ENCODE assay signal across 1 cellular context in genomic region chr14:61296707-61297502, GRCh38.
TF ChIP-seq lines count a peak whose summit lies in the region.

No MANE protein-coding gene starts in this region.

TF ChIP-seq in GM12878, 131 proteins besides CTCF, POLR2A, EP300 and RAD21:
- TF ChIP-seq E2F8 (IDR thresholded peaks at IDR 0.05; ENCODE audit: low read depth, partially characterized antibody) (no peak), SMC3 (IDR thresholded peaks at IDR 0.05; ENCODE audit: borderline replicate concordance, low read length) (peak; percentile 69; the same call in 1 of the 2 replicates), RB1 (IDR thresholded peaks at IDR 0.05; ENCODE audit: borderline replicate concordance) (no peak), CEBPZ (IDR thresholded peaks at IDR 0.05; ENCODE audit: low read depth, low read length) (no peak), NR2F1 (conservative IDR thresholded peaks at IDR 0.05) (no peak), CHD1 (IDR thresholded peaks at IDR 0.05; ENCODE audit: low read depth, low read length) (no peak), BCL11A (IDR thresholded peaks at IDR 0.05; ENCODE audit: low read depth, low read length) (no peak), BMI1 (IDR thresholded peaks at IDR 0.05; ENCODE audit: borderline replicate concordance) (no peak), GABPA (IDR thresholded peaks at IDR 0.05; ENCODE audit: low read depth) (no peak), ATF7 (IDR thresholded peaks at IDR 0.05; ENCODE audit: low read depth) (0 out of 2 replicates have a peak, but pooled peaks have one; percentile 18), ZNF24 (IDR thresholded peaks at IDR 0.05) (0 out of 2 replicates have a peak, but pooled peaks have one; percentile 10), CBFB (IDR thresholded peaks at IDR 0.05; ENCODE audit: low read depth) (no peak), RAD51 (IDR thresholded peaks at IDR 0.05) (peak; percentile 76), SMARCA5 (IDR thresholded peaks at IDR 0.05) (peak; percentile 32; the same call in 1 of the 2 replicates), CREB1 (IDR thresholded peaks at IDR 0.05; ENCODE audit: low read depth) (no peak), ZNF592 (IDR thresholded peaks at IDR 0.05) (peak; percentile 60; the same call in 1 of the 2 replicates)
TF ChIP-seq in GM12878: peak in this region for 6.
